Comparison of ENCODE assay signal across 9 cellular contexts in genomic region chr6:11278207-11278559, GRCh38. TPM values are rescaled to one million over a fixed set of nuclear protein-coding genes. Genes with fewer than 3 reads are reported as not detected.
DNase-seq lines count a peak whose midpoint lies in the region; ATAC-seq and TF ChIP-seq lines count a peak whose summit lies in the region.
"Had no signal": no experiment of that assay in that cellular context is flagged by ENCODE, and none has a peak within 500 bp of the region (broad histone marks: within the 10 kb centered on the region; RNA-seq: fewer than 3 reads in every experiment).

No MANE protein-coding gene starts in this region.

- H3K27me3 Mint-ChIP-seq in immature natural killer cell (ENCODE audit: low read depth in 3 of 3), result peaks cover 0 to 2% (median 0%) of the 10 kb centered on the region in 3 donors

- H3K4me3 Mint-ChIP-seq in immature natural killer cell, result peak overlapping the region in 1 of 5 donors; percentile 53

- H3K27me3 ChIP-seq in upper lobe of left lung, result no peaks in the 10 kb centered on the region

- no peaks in the 10 kb centered on the region for H3K9me3 Mint-ChIP-seq in immature natural killer cell

- H3K9me3 ChIP-seq in upper lobe of left lung, result no peaks in the 10 kb centered on the region

- H3K36me3 Mint-ChIP-seq in immature natural killer cell, result peaks cover 8 to 30% (median 14%) of the 10 kb centered on the region in 3 donors

- peaks cover 40 to 67% of the 10 kb centered on the region in 2 donors for H3K4me1 Mint-ChIP-seq in immature natural killer cell

- no peak for TF ChIP-seq CTCF in VCaP (conservative IDR thresholded peaks at IDR 0.05)
- no peak for TF ChIP-seq CTCF in upper lobe of left lung (IDR thresholded peaks at IDR 0.05)

- peak; percentile 8 for DNase-seq in stimulated activated CD4-positive, alpha-beta T cell treated with anti-CD3 and anti-CD28 coated beads, Interleukin-12 subunit alpha, Interleukin-12 subunit beta, amount 100 ng/mL, for 4 hours
- no peak for DNase-seq in stimulated activated CD4-positive, alpha-beta T cell treated with anti-CD3 and anti-CD28 coated beads, Interleukin-2, amount 100 ng/mL, for 48 hours
- DNase-seq in immature natural killer cell (no peak), upper lobe of left lung (no peak), CD1c-positive myeloid dendritic cell (ENCODE audit: extremely low spot score) (no peak), midbrain (lab: John Stamatoyannopoulos, UW) (no peak), left colon (no peak)
- DNase-seq: NCI-H187 had no signal

- H3K4me1 ChIP-seq in upper lobe of left lung, result peaks cover 44 to 57% (median 48%) of the 10 kb centered on the region in 4 donors

- WGBS in upper lobe of left lung, 2 donors, result 89 to 91% methylated on average over 6 of the region's 6 CpGs

- no peak overlapping the region for H3K4me3 ChIP-seq in upper lobe of left lung

- ATAC-seq in upper lobe of left lung (ENCODE audit: low FRiP score in 2 of 2) (no peak), left colon (no peak)

- intact Hi-C loops in left colon (cut with DNase I, micrococcal nuclease), result no loop called here

- H3K27ac ChIP-seq in VCaP (peak overlapping the region; percentile 26; the same call in 1 of the 2 replicates), upper lobe of left lung (peak overlapping the region; percentile 55 to 83 (median 74))

- no peak for TF ChIP-seq EP300 in upper lobe of left lung (IDR thresholded peaks at IDR 0.05)

- TF ChIP-seq POLR2A in upper lobe of left lung (IDR thresholded peaks at IDR 0.05), result no peak

- H3K36me3 ChIP-seq in upper lobe of left lung, result no peaks in the 10 kb centered on the region

- H3K27ac Mint-ChIP-seq in immature natural killer cell, result peak overlapping the region in 5 of 6 donors; percentile 24 to 83 (median 68)

RNA-seq across cellular contexts. Expression of gene NEDD9, which starts 45.7 kb away (rescaled TPM):
- polyA plus RNA-seq in immature natural killer cell, result 10 to 100 TPM; 26.2 to 73.6 (median 27.6) TPM
- total RNA-seq in upper lobe of left lung (100 to 1,000 TPM; 122 to 334 (median 173) TPM), left colon (10 to 100 TPM; 58.9 to 84.8 TPM)
